6 cellular contexts compared by ENCODE assay signal in genomic region chr4:169203278-169203677, GRCh38.
DNase-seq lines count a peak whose midpoint lies in the region; ATAC-seq, FAIRE-seq and TF ChIP-seq lines count a peak whose summit lies in the region.
"Not testable (repeated sequence)": the region's sequence is repeated elsewhere in the genome, so short reads cannot be mapped to it uniquely, and the experiment has no call there.

No MANE protein-coding gene starts in this region.

- not testable (repeated sequence) for H3K9me3 ChIP-seq in A549; HEK293 (ENCODE audit: control insufficient read depth, insufficient read depth, low read depth, low read length); left ventricle myocardium inferior (replicated peaks); thoracic aorta

- TF ChIP-seq EP300 in A549 (IDR thresholded peaks at IDR 0.05), result not testable (repeated sequence)

- POLR2A ChIA-PET in A549 (lab: Yijun Ruan, JAX), result interaction anchor here (0.7 kb wide), 1 partner anchor 1074 kb away, joined by 4 read pairs; no protein-coding TSS in a partner anchor
- POLR2A ChIA-PET in HEK293 (lab: Yijun Ruan, JAX), result interaction anchor here (1.5 kb wide), 1 partner anchor 52 kb away, joined by 3 read pairs; no protein-coding TSS in a partner anchor

- not testable (repeated sequence) for H3K4me3 Mint-ChIP-seq in osteocyte (ENCODE audit: unreplicated experiment)

- TF ChIP-seq RAD21 in A549 (conservative IDR thresholded peaks at IDR 0.05 in 1 of 2, IDR thresholded peaks at IDR 0.05 in 1 of 2), result not testable (repeated sequence)

- not testable (repeated sequence) for FAIRE-seq in A549 (lab: Jason Lieb, UNC)

- H3K36me3 Mint-ChIP-seq in osteocyte (ENCODE audit: unreplicated experiment), result not testable (repeated sequence)

- peak overlapping the region; percentile 95 for H3K27ac Mint-ChIP-seq in osteocyte (ENCODE audit: unreplicated experiment)

- H3K27ac ChIP-seq in A549, result peak overlapping the region in 1 of 2 experiments; percentile 67; a peak in 3 of 6 replicates
- not testable (repeated sequence) for H3K27ac ChIP-seq in HEK293 (ENCODE audit: extremely low read depth, low read depth, low read length)
- peak overlapping the region; percentile 47 for H3K27ac ChIP-seq in VCaP
- H3K27ac ChIP-seq in left ventricle myocardium inferior (replicated peaks), result peak overlapping the region; percentile 63
- H3K27ac ChIP-seq in thoracic aorta, result peak overlapping the region in 1 of 2 donors; percentile 55

- 78% methylated on average over 4 of the region's 4 CpGs for WGBS in A549 (ENCODE audit: missing lambda C conversion rate)

- not testable (repeated sequence) for H3K36me3 ChIP-seq in HEK293 (ENCODE audit: control insufficient read depth in 2 of 2, insufficient read depth in 1 of 2, low read length in 2 of 2); left ventricle myocardium inferior; thoracic aorta

- not testable (repeated sequence) for H3K9me3 Mint-ChIP-seq in osteocyte (ENCODE audit: unreplicated experiment)

- ATAC-seq in A549; thoracic aorta (ENCODE audit: insufficient number of reproducible peaks, low FRiP score, low read depth): not testable (repeated sequence)

- CTCF ChIA-PET in A549 (lab: Yijun Ruan, JAX), result interaction anchor here (0.6 to 1.4 kb wide), 2 partner anchors 52 to 55 kb away, joined by 3 read pairs; no protein-coding TSS in a partner anchor
- CTCF ChIA-PET in HEK293 (lab: Yijun Ruan, JAX), result not testable (repeated sequence)

- TF ChIP-seq POLR2A in A549 (IDR thresholded peaks at IDR 0.05; ENCODE audit: low read length), result not testable (repeated sequence)

- H3K4me3 ChIP-seq in A549; HEK293 (ENCODE audit: low read depth, low read length); left ventricle myocardium inferior: not testable (repeated sequence)
- peak overlapping the region; percentile 11 for H3K4me3 ChIP-seq in thoracic aorta

- not testable (repeated sequence) for H3K27me3 Mint-ChIP-seq in osteocyte (ENCODE audit: unreplicated experiment)

- not testable (repeated sequence) for DNase-seq in A549 (ENCODE audit: low read depth in 1 of 2, low spot score in 1 of 2); left ventricle myocardium inferior; osteocyte (ENCODE audit: extremely low spot score, unreplicated experiment); thoracic aorta (ENCODE audit: low spot score)

- TF ChIP-seq CTCF in A549 (IDR thresholded peaks at IDR 0.05); HEK293 (tag by site-specific recombination; IDR thresholded peaks at IDR 0.05); VCaP (conservative IDR thresholded peaks at IDR 0.05); left ventricle myocardium inferior (IDR thresholded peaks at IDR 0.05; ENCODE audit: borderline replicate concordance); osteocyte (IDR thresholded peaks at IDR 0.05); thoracic aorta (IDR thresholded peaks at IDR 0.05): not testable (repeated sequence)

- peak overlapping the region; percentile 63; the same call in 2 of the 3 replicates for H3K4me2 ChIP-seq in A549

- intact Hi-C loops in left ventricle myocardium inferior (cut with micrococcal nuclease), result not testable (repeated sequence)

- H3K4me1 ChIP-seq in A549 (peaks cover 78% of the 10 kb centered on the region), HEK293 (ENCODE audit: control insufficient read depth, insufficient read depth, low read length) (peaks cover 28% of the 10 kb centered on the region), left ventricle myocardium inferior (peaks cover 49% of the 10 kb centered on the region), thoracic aorta (ENCODE audit: control insufficient read depth in 1 of 2, low read depth in 2 of 2) (peaks cover 21 to 60% of the 10 kb centered on the region in 2 donors)

- not testable (repeated sequence) for H3K27me3 ChIP-seq in left ventricle myocardium inferior (ENCODE audit: low read depth); thoracic aorta (replicated peaks; ENCODE audit: insufficient read depth)

- H3K4me1 Mint-ChIP-seq in osteocyte (ENCODE audit: unreplicated experiment), result peaks cover 80% of the 10 kb centered on the region

TF ChIP-seq in HEK293, 187 proteins besides CTCF, POLR2A, EP300 and RAD21:
- peak; percentile 56; the same call in 1 of the 2 replicates for TF ChIP-seq ZNF121 (tag by site-specific recombination; IDR thresholded peaks at IDR 0.05)
